In genomic region chr10:129390147-129390546, GRCh38 we compare ENCODE assay signal across 17 cellular contexts.
DNase-seq lines count a peak whose midpoint lies in the region; ATAC-seq and TF ChIP-seq lines count a peak whose summit lies in the region.
"Had no signal": no experiment of that assay in that cellular context is flagged by ENCODE, and none has a peak within 500 bp of the region (broad histone marks: within the 10 kb centered on the region; RNA-seq: fewer than 3 reads in every experiment).

No MANE protein-coding gene starts in this region.

- H3K79me2 ChIP-seq in Karpas-422 (ENCODE audit: low read length) (no peaks in the 10 kb centered on the region), MM.1S (ENCODE audit: low read length) (no peaks in the 10 kb centered on the region)

- ATAC-seq in GM18861 (IDR thresholded peaks at IDR 0.05; ENCODE audit: unreplicated experiment) (peak; percentile 77), HG03175 (IDR thresholded peaks at IDR 0.05; ENCODE audit: unreplicated experiment) (peak; percentile 62), HG02642 (IDR thresholded peaks at IDR 0.05; ENCODE audit: poor library complexity, unreplicated experiment) (no peak)
- ATAC-seq: CD8-positive, alpha-beta T cell; HepG2 had no signal

- H3K27me3 ChIP-seq in Karpas-422 (ENCODE audit: low read length) (no peaks in the 10 kb centered on the region), MM.1S (replicated peaks; ENCODE audit: insufficient read depth, low read length) (no peaks in the 10 kb centered on the region)
- H3K27me3 ChIP-seq: BLaER1 treated with 17β-estradiol and CSF1 and Interleukin-3, amounts not matched to agents 10 nM and 100 nM had no signal

- H3K4me1 Mint-ChIP-seq in activated CD4-positive, alpha-beta T cell treated with anti-CD3 and anti-CD28 coated beads, Interleukin-2, amount 10 ng/mL, durations not matched to agents 7 days and 5 days, result no peaks in the 10 kb centered on the region
- H3K4me1 Mint-ChIP-seq: B cell, IgD-negative memory B cell had no signal

- peak; percentile 43 for DNase-seq in Karpas-422
- no peak for DNase-seq in activated CD4-positive, alpha-beta T cell treated with anti-CD3 and anti-CD28 coated beads, Interleukin-2, amount 10 ng/mL, durations not matched to agents 7 days and 5 days
- no peak for DNase-seq in MM.1S
- DNase-seq: Calu3; CD8-positive, alpha-beta T cell; DMS53; DND-41; H9; Kasumi-1; KBM-7 had no signal

- H3K36me3 Mint-ChIP-seq in activated CD4-positive, alpha-beta T cell treated with anti-CD3 and anti-CD28 coated beads, Interleukin-2, amount 10 ng/mL, durations not matched to agents 7 days and 5 days (ENCODE audit: low read depth), result no peaks in the 10 kb centered on the region
- H3K36me3 Mint-ChIP-seq: CD8-positive, alpha-beta T cell; IgD-negative memory B cell had no signal

- H3K4me3 ChIP-seq in Karpas-422 (ENCODE audit: low read length), result no peak overlapping the region; the same call in 1 of the 2 replicates
- H3K4me3 ChIP-seq in MM.1S (ENCODE audit: low read length), result no peak overlapping the region
- H3K4me3 ChIP-seq: BLaER1 treated with 17β-estradiol and CSF1 and Interleukin-3, amounts not matched to agents 10 nM and 100 nM had no signal

- H3K9me3 Mint-ChIP-seq in activated CD4-positive, alpha-beta T cell treated with anti-CD3 and anti-CD28 coated beads, Interleukin-2, amount 10 ng/mL, durations not matched to agents 7 days and 5 days, result no peaks in the 10 kb centered on the region
- H3K9me3 Mint-ChIP-seq: CD8-positive, alpha-beta T cell; H9 had no signal

- H3K4me3 Mint-ChIP-seq in activated CD4-positive, alpha-beta T cell treated with anti-CD3 and anti-CD28 coated beads, Interleukin-2, amount 10 ng/mL, durations not matched to agents 7 days and 5 days, result no peak overlapping the region
- H3K4me3 Mint-ChIP-seq: B cell; CD8-positive, alpha-beta T cell; H9; IgD-negative memory B cell had no signal

- no peak for TF ChIP-seq CTCF in MM.1S (IDR thresholded peaks at IDR 0.05; ENCODE audit: low read length)

- POLR2A ChIA-PET in activated CD4-positive, alpha-beta T cell treated with anti-CD3 and anti-CD28 coated beads, Interleukin-2, amount 10 ng/mL, durations not matched to agents 7 days and 5 days (lab: Charles Lee), result no interaction called here

- CTCF ChIA-PET in activated CD4-positive, alpha-beta T cell treated with anti-CD3 and anti-CD28 coated beads, Interleukin-2, amount 10 ng/mL, durations not matched to agents 7 days and 5 days (lab: Charles Lee), result no interaction called here

- H3K4me2 ChIP-seq in Karpas-422 (ENCODE audit: low read depth, low read length, poor library complexity, severe bottlenecking) (peak overlapping the region; percentile 56), MM.1S (ENCODE audit: low read depth, low read length) (no peak overlapping the region)
- H3K4me2 ChIP-seq: BLaER1 treated with 17β-estradiol and CSF1 and Interleukin-3, amounts not matched to agents 10 nM and 100 nM had no signal

- no peaks in the 10 kb centered on the region for H3F3A ChIP-seq in MM.1S (ENCODE audit: insufficient read depth, low read length)

- 0 out of 2 replicates have a peak overlapping the region, but pooled peaks have one; percentile 5 for H2AFZ ChIP-seq in Karpas-422 (ENCODE audit: low read length)
- no peak overlapping the region for H2AFZ ChIP-seq in MM.1S (ENCODE audit: low read length)

- H3K27ac ChIP-seq in Karpas-422 (ENCODE audit: low read length) (no peak overlapping the region), MM.1S (ENCODE audit: low read length) (no peak overlapping the region)
- H3K27ac ChIP-seq: BLaER1 treated with 17β-estradiol and CSF1 and Interleukin-3, amounts not matched to agents 10 nM and 100 nM had no signal

- H3K4me1 ChIP-seq in Karpas-422 (ENCODE audit: low read length), result peaks cover 20% of the 10 kb centered on the region
- H3K4me1 ChIP-seq in MM.1S (ENCODE audit: low read length), result no peaks in the 10 kb centered on the region

- no peak overlapping the region for H3K27ac Mint-ChIP-seq in activated CD4-positive, alpha-beta T cell treated with anti-CD3 and anti-CD28 coated beads, Interleukin-2, amount 10 ng/mL, durations not matched to agents 7 days and 5 days
- H3K27ac Mint-ChIP-seq: B cell; CD8-positive, alpha-beta T cell; H9 had no signal

- H3K36me3 ChIP-seq in Karpas-422 (ENCODE audit: insufficient read depth, low read length) (no peaks in the 10 kb centered on the region), MM.1S (replicated peaks; ENCODE audit: insufficient read depth, low read length) (no peaks in the 10 kb centered on the region)
- H3K36me3 ChIP-seq: BLaER1 treated with 17β-estradiol and CSF1 and Interleukin-3, amounts not matched to agents 10 nM and 100 nM had no signal

- H3K9me2 ChIP-seq in Karpas-422 (replicated peaks; ENCODE audit: insufficient read depth, low read length), result no peaks in the 10 kb centered on the region
- no peaks in the 10 kb centered on the region for H3K9me2 ChIP-seq in MM.1S (replicated peaks; ENCODE audit: insufficient read depth, low read length)

- H3K9ac ChIP-seq in Karpas-422 (ENCODE audit: low read length), result no peak overlapping the region
- no peak overlapping the region for H3K9ac ChIP-seq in MM.1S (ENCODE audit: low read length)
- H3K9ac ChIP-seq: BLaER1 treated with 17β-estradiol and CSF1 and Interleukin-3, amounts not matched to agents 10 nM and 100 nM had no signal

- H3K9me3 ChIP-seq in Karpas-422 (ENCODE audit: low read length) (no peaks in the 10 kb centered on the region), MM.1S (replicated peaks; ENCODE audit: insufficient read depth, low read length) (no peaks in the 10 kb centered on the region)
- H3K9me3 ChIP-seq: BLaER1 treated with 17β-estradiol and CSF1 and Interleukin-3, amounts not matched to agents 10 nM and 100 nM had no signal

- no peaks in the 10 kb centered on the region for H4K20me1 ChIP-seq in Karpas-422 (ENCODE audit: insufficient read depth, low read depth, low read length)
- no peaks in the 10 kb centered on the region for H4K20me1 ChIP-seq in MM.1S (ENCODE audit: insufficient read depth, low read length)
- H4K20me1 ChIP-seq: BLaER1 treated with 17β-estradiol and CSF1 and Interleukin-3, amounts not matched to agents 10 nM and 100 nM had no signal

- H3K27me3 Mint-ChIP-seq in activated CD4-positive, alpha-beta T cell treated with anti-CD3 and anti-CD28 coated beads, Interleukin-2, amount 10 ng/mL, durations not matched to agents 7 days and 5 days, result peaks cover 2% of the 10 kb centered on the region
